Comparison of ENCODE assay signal across 9 cellular contexts in the genomic region with DNA sequence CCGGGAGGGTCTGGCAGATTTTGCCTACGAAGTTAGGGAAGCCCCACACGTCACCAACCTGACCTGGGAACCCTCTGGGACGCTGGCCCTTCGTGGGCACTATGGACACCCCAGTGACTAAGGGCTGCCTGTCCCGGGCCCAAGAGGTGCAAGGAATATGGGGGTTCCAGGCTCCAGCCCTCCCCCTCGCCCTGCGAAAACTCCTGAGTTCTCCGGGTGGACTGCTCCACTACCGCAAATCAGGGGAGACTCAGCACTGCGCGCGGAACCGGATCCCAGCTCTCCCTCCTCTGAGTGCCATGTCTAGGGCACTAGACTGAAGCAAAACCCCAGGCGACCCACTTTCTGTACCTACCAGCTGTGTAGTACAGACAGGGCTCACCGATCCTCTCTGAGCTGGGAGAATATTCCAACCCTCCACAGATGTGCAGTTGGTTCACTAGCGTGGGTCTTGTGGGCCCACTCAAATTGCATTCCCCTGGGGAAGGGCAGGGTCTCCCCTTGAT. TPM values are rescaled to one million over a fixed set of nuclear protein-coding genes. Genes with fewer than 3 reads are reported as not detected.
DNase-seq lines count a peak whose midpoint lies in the region; ATAC-seq, FAIRE-seq and TF ChIP-seq lines count a peak whose summit lies in the region.
"Had no signal": no experiment of that assay in that cellular context is flagged by ENCODE, and none has a peak within 500 bp of the region (broad histone marks: within the 10 kb centered on the region; RNA-seq: fewer than 3 reads in every experiment).

A gene with protein sequence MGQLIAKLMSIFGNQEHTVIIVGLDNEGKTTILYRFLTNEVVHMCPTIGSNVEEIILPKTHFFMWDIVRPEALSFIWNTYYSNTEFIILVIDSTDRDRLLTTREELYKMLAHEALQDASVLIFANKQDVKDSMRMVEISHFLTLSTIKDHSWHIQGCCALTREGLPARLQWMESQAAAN (minus strand): TSS at position 318 of the 506 bp plus-strand sequence. CDS start 401 bp downstream, outside the sequence.

- H3K36me3 ChIP-seq in HUES48 (ENCODE audit: control insufficient read depth, insufficient read depth, low read length) = no peaks in the 10 kb centered on the region
- no peaks in the 10 kb centered on the region for H3K36me3 ChIP-seq in effector memory CD4-positive, alpha-beta T cell (ENCODE audit: control insufficient read depth, insufficient read depth, low read length)

- TF ChIP-seq RAD21 in A549 (conservative IDR thresholded peaks at IDR 0.05 in 1 of 2, IDR thresholded peaks at IDR 0.05 in 1 of 2) = no peak

- no peak for FAIRE-seq in A549 (lab: Jason Lieb, UNC)

- no peaks in the 10 kb centered on the region for H3K36me3 Mint-ChIP-seq in natural killer cell

- no peaks in the 10 kb centered on the region for H3K27me3 Mint-ChIP-seq in natural killer cell (ENCODE audit: low read depth in 2 of 2)

- H3K4me2 ChIP-seq in A549 = peak within 1 kb of the TSS; percentile 62

- H3K27ac Mint-ChIP-seq in natural killer cell = peak within 1 kb of the TSS; percentile 42 to 80

- peaks cover 28% of the 10 kb centered on the region for H3K27me3 ChIP-seq in HUES48 (ENCODE audit: control insufficient read depth, insufficient read depth, low read length)
- H3K27me3 ChIP-seq in effector memory CD4-positive, alpha-beta T cell (replicated peaks; ENCODE audit: control insufficient read depth, insufficient read depth, low read length, poor library complexity, severe bottlenecking) = peaks cover 8% of the 10 kb centered on the region

- TF ChIP-seq CTCF in A549 (IDR thresholded peaks at IDR 0.05) = no peak
- TF ChIP-seq CTCF in natural killer cell (IDR thresholded peaks at IDR 0.05) = no peak

- peaks cover 31 to 33% of the 10 kb centered on the region in 2 donors for H3K4me1 Mint-ChIP-seq in natural killer cell

- H3K9ac ChIP-seq in HUES48 (ENCODE audit: low read depth, low read length) = no peak within 1 kb of the TSS

- no peaks in the 10 kb centered on the region for H3K9me3 Mint-ChIP-seq in natural killer cell

- peak within 1 kb of the TSS; percentile 92 for H3K4me3 Mint-ChIP-seq in natural killer cell

- H3K27ac ChIP-seq in A549 = peak within 1 kb of the TSS in 1 of 2 experiments; percentile 51; a peak in 2 of 6 replicates
- no peak within 1 kb of the TSS for H3K27ac ChIP-seq in HUES48 (ENCODE audit: low read depth, low read length)
- H3K27ac ChIP-seq in effector memory CD4-positive, alpha-beta T cell (ENCODE audit: insufficient read depth, low read length, poor library complexity, severe bottlenecking) = no peak within 1 kb of the TSS

- H3K4me3 ChIP-seq in A549 (no peak within 1 kb of the TSS), HUES48 (ENCODE audit: low read depth, low read length) (peak within 1 kb of the TSS; percentile 84)
- H3K4me3 ChIP-seq in effector memory CD4-positive, alpha-beta T cell (ENCODE audit: insufficient read depth, low read depth, low read length, poor library complexity, severe bottlenecking) = peak within 1 kb of the TSS; percentile 54

- DNase-seq in A549 (ENCODE audit: low read depth in 1 of 2, low spot score in 1 of 2) (no peak), natural killer cell (no peak), amniotic stem cell (lab: John Stamatoyannopoulos, UW) (no peak), NCI-H345 (lab: John Stamatoyannopoulos, UW) (no peak)
- DNase-seq in effector memory CD4-positive, alpha-beta T cell = no peak
- DNase-seq in activated effector memory CD4-positive, alpha-beta T cell treated with Interleukin-2 at 50 U/mL for 16 hours = no peak
- DNase-seq: SHP77 had no signal

- WGBS in A549 (ENCODE audit: missing lambda C conversion rate) = 82% methylated on average over 17 of the region's 17 CpGs

- H3K4me1 ChIP-seq in A549 = peaks cover 6% of the 10 kb centered on the region; the same call in 2 of the 3 replicates
- peaks cover 10% of the 10 kb centered on the region; the same call in 1 of the 2 replicates for H3K4me1 ChIP-seq in HUES48 (ENCODE audit: control insufficient read depth, insufficient read depth, low read length)
- peaks cover 12% of the 10 kb centered on the region for H3K4me1 ChIP-seq in effector memory CD4-positive, alpha-beta T cell (ENCODE audit: control insufficient read depth, insufficient read depth, low read length, poor library complexity, severe bottlenecking)

- POLR2A ChIA-PET in A549 (lab: Yijun Ruan, JAX) = interaction anchor here (2.6 kb wide), 1 partner anchor 34 kb away, joined by 21 read pairs; the partner anchor contains the start of gene RPL19

- no peak for TF ChIP-seq EP300 in A549 (IDR thresholded peaks at IDR 0.05)

- CTCF ChIA-PET in A549 (lab: Yijun Ruan, JAX) = interaction anchor here (0.6 to 30.5 kb wide), 11 partner anchors 8 to 190 kb away, joined by 3 to 612 read pairs (median 28); partner anchors contain the start of gene PLXDC1 and of another gene

- no peaks in the 10 kb centered on the region for H3K9me3 ChIP-seq in A549
- H3K9me3 ChIP-seq in HUES48 (ENCODE audit: control insufficient read depth, insufficient read depth, low read length) = no peaks in the 10 kb centered on the region
- no peaks in the 10 kb centered on the region for H3K9me3 ChIP-seq in effector memory CD4-positive, alpha-beta T cell (ENCODE audit: control insufficient read depth, low read length)

- TF ChIP-seq POLR2A in A549 (IDR thresholded peaks at IDR 0.05; ENCODE audit: low read length) = no peak

- ATAC-seq in A549 (no peak), natural killer cell (no peak), HG02763 (IDR thresholded peaks at IDR 0.05; ENCODE audit: unreplicated experiment) (no peak)

- intact Hi-C loops in natural killer cell (cut with micrococcal nuclease) = loop anchor here (5.0 kb wide), 1 partner anchor 66 kb away; no protein-coding TSS in a partner anchor

TF ChIP-seq in A549, 52 proteins besides CTCF, POLR2A, EP300 and RAD21:
- TF ChIP-seq, protein P1, sequence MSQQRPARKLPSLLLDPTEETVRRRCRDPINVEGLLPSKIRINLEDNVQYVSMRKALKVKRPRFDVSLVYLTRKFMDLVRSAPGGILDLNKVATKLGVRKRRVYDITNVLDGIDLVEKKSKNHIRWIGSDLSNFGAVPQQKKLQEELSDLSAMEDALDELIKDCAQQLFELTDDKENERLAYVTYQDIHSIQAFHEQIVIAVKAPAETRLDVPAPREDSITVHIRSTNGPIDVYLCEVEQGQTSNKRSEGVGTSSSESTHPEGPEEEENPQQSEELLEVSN (IDR thresholded peaks at IDR 0.05; ENCODE audit: borderline replicate concordance, low read depth) = no peak
- TF ChIP-seq ATOH8 (CRISPR knock-in tag; IDR thresholded peaks at IDR 0.05; ENCODE audit: low read depth) = no peak
- TF ChIP-seq ZFP36 (IDR thresholded peaks at IDR 0.05; ENCODE audit: borderline replicate concordance, partially characterized antibody) = no peak
- TF ChIP-seq HOXB13 (CRISPR knock-in tag; IDR thresholded peaks at IDR 0.05; ENCODE audit: low read depth) = no peak
- TF ChIP-seq CEBPB (IDR thresholded peaks at IDR 0.05) = no peak
- TF ChIP-seq CHD2 (IDR thresholded peaks at IDR 0.05; ENCODE audit: low read length, partially characterized antibody) = no peak
- TF ChIP-seq EHMT2 (IDR thresholded peaks at IDR 0.05; ENCODE audit: low read depth) = no peak
- TF ChIP-seq MAZ (IDR thresholded peaks at IDR 0.05; ENCODE audit: borderline replicate concordance, low read depth, low read length) = no peak
- TF ChIP-seq EHF (CRISPR knock-in tag; IDR thresholded peaks at IDR 0.05) = no peak
- TF ChIP-seq NPAS2 (CRISPR knock-in tag; IDR thresholded peaks at IDR 0.05; ENCODE audit: borderline replicate concordance) = no peak
- TF ChIP-seq HMGXB4 (CRISPR knock-in tag; IDR thresholded peaks at IDR 0.05; ENCODE audit: borderline replicate concordance) = no peak
- TF ChIP-seq MAFK (IDR thresholded peaks at IDR 0.05; ENCODE audit: partially characterized antibody) = no peak
- no peak for TF ChIP-seq TP53 (CRISPR knock-in tag; IDR thresholded peaks at IDR 0.05)
TF ChIP-seq in A549: peak in this region for 0.

RNA-seq across cellular contexts. Expression of the gene that starts here (rescaled TPM):
- polyA plus RNA-seq in A549 (2011; rRNA removed) = not detected in 2 replicates
- not detected in 2 replicates for polyA plus RNA-seq in A549 (2012; cell fraction: cytosol; rRNA removed)
- 0.01 TPM in 1 of 2 replicates, not detected in the other for polyA plus RNA-seq in A549 (2012; cell fraction: nucleus; rRNA removed)
- not detected in 3 replicates for polyA plus RNA-seq in A549 (2017; fragmentation: RNase III; extraction: RNeasy Plus Mini Kit Qiagen cat#74134 plus additional on column Dnase treatment)
- not detected in 2 replicates for polyA minus RNA-seq in A549 (2011; rRNA and poly(A)+ RNA removed)
- total RNA-seq in natural killer cell = under 1 TPM in 1 of 3 donors, not detected in 2; 0.33 TPM
